In the genomic region with DNA sequence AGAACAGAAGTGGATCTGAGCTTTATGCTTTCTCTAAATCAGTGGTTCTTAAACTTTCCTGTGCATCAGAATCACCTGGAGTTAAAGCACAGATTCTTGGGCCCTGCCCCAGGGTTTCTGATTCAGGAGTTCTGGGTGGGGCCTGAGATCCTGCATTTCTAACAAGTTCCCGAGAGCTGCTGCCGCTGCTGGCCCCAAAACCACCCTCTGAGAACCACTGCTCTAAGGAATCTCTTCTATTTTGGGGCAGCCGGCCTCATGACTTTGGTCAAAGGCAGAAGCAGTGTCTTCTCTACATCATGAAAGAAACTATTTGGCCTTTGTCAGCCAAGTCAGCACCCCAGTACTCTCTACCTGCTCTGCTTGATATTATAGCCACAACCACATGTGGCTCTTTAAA, we compare ENCODE assay signal across 6 cellular contexts. TPM values are rescaled to one million over a fixed set of nuclear protein-coding genes. Genes with fewer than 3 reads are reported as not detected.
"Had no signal": no experiment of that assay in that cellular context is flagged by ENCODE, and none has a peak within 500 bp of the region (broad histone marks: within the 10 kb centered on the region; RNA-seq: fewer than 3 reads in every experiment).

No MANE protein-coding gene starts in this region.

- ATAC-seq: HepG2, K562 had no signal

- DNase-seq: IMR-90, KBM-7 had no signal

- H3K27ac ChIP-seq: HL-60 had no signal

- H3K36me3 Mint-ChIP-seq: IgD-negative memory B cell had no signal

- H3K27ac Mint-ChIP-seq: IgD-negative memory B cell had no signal

- H3K4me1 Mint-ChIP-seq: IgD-negative memory B cell had no signal

- H3K4me3 ChIP-seq: K562 had no signal

RNA-seq across cellular contexts. Expression of gene RIN2, which starts 42.1 kb away (rescaled TPM):
- polyA plus RNA-seq: IgD-negative memory B cell, K562 had no signal
